ENCODE assay signal across 32 cellular contexts in the genomic region with DNA sequence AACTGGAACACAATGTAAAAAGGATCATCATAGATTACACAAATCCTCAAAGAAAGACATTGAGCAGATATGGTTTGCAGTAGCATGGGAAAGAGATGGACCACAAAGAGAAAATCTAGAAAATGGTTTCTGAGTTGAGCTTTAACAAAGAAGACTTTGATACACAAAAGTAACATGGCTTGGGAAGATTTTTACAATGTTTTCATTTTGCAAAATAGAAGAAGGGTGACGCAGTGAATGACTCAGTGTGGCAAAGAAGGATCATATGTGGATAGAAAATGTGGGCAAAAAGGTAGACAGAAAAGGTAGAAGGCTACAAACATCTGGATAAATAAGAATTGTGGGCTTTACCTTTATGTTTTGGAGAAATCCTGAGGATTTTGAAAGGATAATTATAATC.
DNase-seq lines count a peak whose midpoint lies in the region; ATAC-seq and TF ChIP-seq lines count a peak whose summit lies in the region.
"Had no signal": no experiment of that assay in that cellular context is flagged by ENCODE, and none has a peak within 500 bp of the region (broad histone marks: within the 10 kb centered on the region; RNA-seq: fewer than 3 reads in every experiment).

No MANE protein-coding gene starts in this region.

- BruUV-seq in PC-3 (replicated peaks; lab: Mats Ljungman, UMichigan) = no TSS peak

- intact Hi-C loops in PC-3 (cut with micrococcal nuclease) = no loop called here

- ATAC-seq in PC-3 (peak; percentile 37; the same call in 1 of the 2 replicates), GM21515 (IDR thresholded peaks at IDR 0.05; ENCODE audit: unreplicated experiment) (no peak)
- ATAC-seq: HepG2, lower lobe of right lung, natural killer cell, sciatic nerve had no signal

- H3K4me1 ChIP-seq in PC-3 (ENCODE audit: insufficient read depth, low read length) = no peaks in the 10 kb centered on the region
- H3K4me1 ChIP-seq: lower lobe of right lung, prostate gland, stomach, tibial artery had no signal

- DNase-seq in PC-3 = peak; percentile 17
- peak; percentile 77 for DNase-seq in astrocyte of the spinal cord (ENCODE audit: low read depth, low spot score)
- peak; percentile 75 for DNase-seq in foreskin melanocyte
- no peak for DNase-seq in HK-2 (ENCODE audit: unreplicated experiment)
- DNase-seq in activated CD4-positive, alpha-beta T cell treated with anti-CD3 and anti-CD28 coated beads for 48 hours = no peak
- no peak for DNase-seq in NCI-H226
- DNase-seq: activated CD8-positive, alpha-beta memory T cell treated with anti-CD3 and anti-CD28 coated beads for 24 hours; activated naive CD4-positive, alpha-beta T cell treated with anti-CD3 and anti-CD28 coated beads, Interleukin-2, amount 50 U/mL, for 16 hours; activated T-cell treated with anti-CD3 and anti-CD28 coated beads for 4 hours; amniotic stem cell; C1 segment of cervical spinal cord; COR-L47; effector CD8-positive, alpha-beta T cell; HCEC 1CT; head of caudate nucleus; lower lobe of right lung; natural killer cell; NCI-H1436; NCI-H2107; NCI-H446; occipital lobe; OCI-M1; stimulated activated CD4-positive, alpha-beta T cell treated with anti-CD3 and anti-CD28 coated beads, Interleukin-12 subunit alpha, Interleukin-12 subunit beta, amount 100 ng/mL, for 4 hours; stimulated activated CD4-positive, alpha-beta T cell treated with anti-CD3 and anti-CD28 coated beads, Interleukin-2, amount 100 ng/mL, for 48 hours; stomach; tibial artery had no signal

- TF ChIP-seq CTCF in PC-3 (conservative IDR thresholded peaks at IDR 0.05; ENCODE audit: low read depth, low read length) = no peak
- no peak for TF ChIP-seq CTCF in astrocyte of the spinal cord (IDR thresholded peaks at IDR 0.05; ENCODE audit: low read depth, low read length)

- no peak overlapping the region for H3K4me2 ChIP-seq in PC-3 (ENCODE audit: low read length)

- H3K4me3 ChIP-seq in PC-3 (ENCODE audit: low read length) (no peak overlapping the region), astrocyte of the spinal cord (ENCODE audit: low read depth, low read length) (no peak overlapping the region)
- H3K4me3 ChIP-seq: coronary artery, lower lobe of right lung, prostate gland, stomach, tibial artery had no signal

- H3K27me3 ChIP-seq in PC-3 (ENCODE audit: low read length) = no peaks in the 10 kb centered on the region
- H3K27me3 ChIP-seq: stomach, tibial artery had no signal

- H2AFZ ChIP-seq in PC-3 (ENCODE audit: low read length) = no peak overlapping the region

- no peak overlapping the region for H3K9ac ChIP-seq in PC-3 (ENCODE audit: low read length)

- POLR2A ChIA-PET in PC-3 (lab: Charles Lee; ENCODE audit: unreplicated experiment) = no interaction called here

- H3K79me2 ChIP-seq in PC-3 (ENCODE audit: low read length) = no peaks in the 10 kb centered on the region

- in situ Hi-C loops in astrocyte of the spinal cord (cut with HindIII; ENCODE audit: low sequenced_read_pairs) = no loop called here

- H4K20me1 ChIP-seq in PC-3 (ENCODE audit: low read length) = no peaks in the 10 kb centered on the region

- CTCF ChIA-PET in PC-3 (lab: Charles Lee) = no interaction called here

- H3K9me2 ChIP-seq in PC-3 (replicated peaks; ENCODE audit: low read length) = no peaks in the 10 kb centered on the region

- H3K36me3 ChIP-seq in PC-3 (ENCODE audit: low read depth, low read length) = no peaks in the 10 kb centered on the region
- H3K36me3 ChIP-seq: lower lobe of right lung, prostate gland, stomach, tibial artery had no signal

- H3F3A ChIP-seq in PC-3 (ENCODE audit: low read length, unreplicated experiment) = no peaks in the 10 kb centered on the region

- H3K27ac ChIP-seq in PC-3 (ENCODE audit: low read length) = no peak overlapping the region
- H3K27ac ChIP-seq: coronary artery, HL-60, lower lobe of right lung, prostate gland, stomach, tibial artery had no signal

- no peaks in the 10 kb centered on the region for H3K9me3 ChIP-seq in PC-3 (ENCODE audit: low read length)
- H3K9me3 ChIP-seq: lower lobe of right lung, prostate gland, stomach, tibial artery had no signal

Comparison
In these comparisons a context has a peak if more than half of its experiments do, and no peak if none do; other contexts are left out.
1. DNase-seq: peak in PC-3 (single experiment), astrocyte of the spinal cord (single experiment) and foreskin melanocyte (single experiment); none in HK-2 (single experiment), activated CD4-positive, alpha-beta T cell treated with anti-CD3 and anti-CD28 coated beads for 48 hours (single experiment) and NCI-H226 (single experiment).